8 cellular contexts compared by ENCODE assay signal in the genomic region with DNA sequence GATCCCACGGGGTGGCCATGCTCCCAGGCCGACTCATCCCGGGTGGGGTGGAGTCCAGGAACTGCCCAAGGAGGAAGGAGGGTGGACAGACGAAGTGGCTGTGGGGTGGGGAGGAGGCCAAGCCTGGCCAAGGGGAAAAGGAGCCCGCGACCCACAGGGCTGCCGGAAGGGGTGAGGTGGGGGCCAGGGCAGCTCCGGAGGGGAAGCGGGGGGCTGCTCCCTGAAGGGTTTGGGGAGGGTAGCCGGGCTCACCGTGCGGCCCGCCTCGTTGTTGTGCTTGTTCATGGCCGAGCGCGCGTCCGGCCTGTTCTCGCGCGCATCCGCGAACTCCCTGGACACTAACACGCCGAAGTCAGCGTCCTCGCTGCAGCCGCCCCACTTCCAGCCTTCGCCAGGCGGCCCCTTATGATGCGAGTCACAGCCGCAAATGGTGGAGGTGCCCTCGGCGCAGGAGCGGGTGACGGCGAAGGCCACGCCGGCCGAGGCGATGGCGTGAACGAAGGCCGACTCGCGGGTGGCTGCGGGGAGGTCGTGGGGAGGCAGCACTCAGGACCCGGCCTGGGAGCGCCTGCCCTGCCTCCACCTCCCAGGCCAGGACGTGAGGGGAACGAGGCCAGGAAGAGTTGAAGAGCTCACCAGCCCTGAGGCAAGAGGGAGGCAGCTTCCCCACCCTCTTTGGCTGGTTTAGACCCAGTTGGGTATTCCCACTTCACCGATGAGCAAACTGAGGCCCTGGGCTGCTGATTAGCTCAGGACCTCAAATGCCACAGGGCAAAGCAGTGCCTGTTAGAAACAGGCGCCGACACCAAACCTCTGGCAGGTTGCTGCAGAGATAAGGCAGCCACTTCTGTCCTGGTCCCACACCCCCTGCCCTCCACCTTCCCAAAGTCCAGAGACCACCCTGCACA. TPM values are rescaled to one million over a fixed set of nuclear protein-coding genes. Genes with fewer than 3 reads are reported as not detected.
DNase-seq lines count a peak whose midpoint lies in the region; ATAC-seq, FAIRE-seq and TF ChIP-seq lines count a peak whose summit lies in the region.

No MANE protein-coding gene starts in this region.

- FAIRE-seq in D721Med (lab: Jason Lieb, UNC): no peak

- peak overlapping the region in 1 of 10 donors; percentile 34 for H3K27ac Mint-ChIP-seq in naive thymus-derived CD8-positive, alpha-beta T cell

- H3K4me1 Mint-ChIP-seq in naive thymus-derived CD8-positive, alpha-beta T cell: peaks cover 4 to 25% (median 14%) of the 10 kb centered on the region in 4 donors

- H3K27me3 Mint-ChIP-seq in naive thymus-derived CD8-positive, alpha-beta T cell: peaks cover 4 to 38% (median 13%) of the 10 kb centered on the region in 5 donors

- H3K4me3 ChIP-seq in brain microvascular endothelial cell (ENCODE audit: low read depth, low read length): peak overlapping the region; percentile 22

- H3K36me3 Mint-ChIP-seq in naive thymus-derived CD8-positive, alpha-beta T cell: no peaks in the 10 kb centered on the region

- no peak for ATAC-seq in naive thymus-derived CD8-positive, alpha-beta T cell
- ATAC-seq in GM18517 (IDR thresholded peaks at IDR 0.05; ENCODE audit: unreplicated experiment): no peak
- ATAC-seq in HG02588 (IDR thresholded peaks at IDR 0.05; ENCODE audit: unreplicated experiment): no peak

- no peak for TF ChIP-seq CTCF in GM20000 (IDR thresholded peaks at IDR 0.05; ENCODE audit: extremely low read depth, missing control alignments)
- no peak for TF ChIP-seq CTCF in brain microvascular endothelial cell (IDR thresholded peaks at IDR 0.05; ENCODE audit: low read depth, low read length, missing control alignments)
- TF ChIP-seq CTCF in D721Med (IDR thresholded peaks at IDR 0.05; ENCODE audit: insufficient read depth, missing control alignments): no peak

- H3K9me3 Mint-ChIP-seq in naive thymus-derived CD8-positive, alpha-beta T cell: no peaks in the 10 kb centered on the region

- DNase-seq in A172 (ENCODE audit: low spot score): peak; percentile 14
- peak; percentile 49 for DNase-seq in GM20000 (ENCODE audit: low spot score)
- no peak for DNase-seq in brain microvascular endothelial cell
- peak in 2 of 10 donors; percentile 17 to 57 for DNase-seq in naive thymus-derived CD8-positive, alpha-beta T cell
- DNase-seq in NCI-H524 treated with DMSO at 0.1 percent for 48 hours (lab: John Stamatoyannopoulos, UW): no peak
- no peak for DNase-seq in D721Med (ENCODE audit: insufficient read length, low spot score)

- POLR2A ChIA-PET in naive thymus-derived CD8-positive, alpha-beta T cell (lab: Charles Lee): no interaction called here

- in situ Hi-C loops in brain microvascular endothelial cell (cut with HindIII; ENCODE audit: low pct_ligation_motif_present, low sequenced_read_pairs): no loop called here

- no peaks in the 10 kb centered on the region for H3K27me3 ChIP-seq in brain microvascular endothelial cell (replicated peaks)

- peak overlapping the region in 9 of 10 donors; percentile 58 to 82 (median 67) for H3K4me3 Mint-ChIP-seq in naive thymus-derived CD8-positive, alpha-beta T cell

- H3K36me3 ChIP-seq in brain microvascular endothelial cell (replicated peaks): no peaks in the 10 kb centered on the region

- H3K27ac ChIP-seq in brain microvascular endothelial cell: no peak overlapping the region

RNA-seq across cellular contexts. Expression of gene WNT3, which starts 48.7 kb away (rescaled TPM):
- 5.3 and 6.0 TPM in 2 replicates for total RNA-seq in A172 (2014; rRNA removed; shearing (Covaris generic))
- not detected for total RNA-seq in naive thymus-derived CD8-positive, alpha-beta T cell
- polyA plus RNA-seq in naive thymus-derived CD8-positive, alpha-beta T cell: not detected

Comparison
In these comparisons a context has a peak if more than half of its experiments do, and no peak if none do; other contexts are left out.
1. DNase-seq: peak in A172 (single experiment) and GM20000 (single experiment); none in brain microvascular endothelial cell (single experiment), NCI-H524 treated with DMSO at 0.1 percent for 48 hours (single experiment) and D721Med (single experiment).